In the genomic region with DNA sequence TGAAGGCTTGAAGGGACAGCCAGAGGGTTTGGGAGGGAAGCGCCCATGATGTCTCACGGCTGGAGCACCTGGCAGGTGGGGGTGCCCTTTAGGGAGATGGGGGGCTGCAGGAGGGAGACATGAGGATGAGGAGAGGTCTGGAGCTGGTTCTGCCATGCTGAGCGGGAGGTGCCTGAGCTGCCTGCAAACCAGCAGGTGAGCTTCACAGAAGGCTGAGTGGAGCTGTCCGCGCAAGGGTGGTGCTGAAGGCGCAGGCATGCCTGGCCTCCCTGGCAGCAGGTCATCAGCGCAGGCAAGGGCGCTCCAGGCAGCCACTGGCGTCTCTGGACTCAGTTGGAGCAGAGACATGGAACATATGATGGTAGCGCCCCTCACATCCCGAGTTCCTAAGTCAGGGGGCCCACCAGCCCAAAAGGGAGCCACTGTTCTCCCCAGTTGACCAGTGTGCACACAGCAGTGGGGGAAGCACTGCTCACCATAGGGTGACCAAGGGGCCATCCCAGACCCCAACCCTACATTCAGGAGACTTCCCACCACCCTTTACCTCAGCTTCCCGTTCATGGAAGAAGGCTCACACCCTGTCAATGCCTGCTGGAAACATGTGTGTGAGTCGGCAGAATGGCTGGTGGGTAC, we compare ENCODE assay signal across 10 cellular contexts. TPM values are rescaled to one million over a fixed set of nuclear protein-coding genes. Genes with fewer than 3 reads are reported as not detected.
DNase-seq lines count a peak whose midpoint lies in the region; ATAC-seq, FAIRE-seq and TF ChIP-seq lines count a peak whose summit lies in the region.
"Had no signal": no experiment of that assay in that cellular context is flagged by ENCODE, and none has a peak within 500 bp of the region (broad histone marks: within the 10 kb centered on the region; RNA-seq: fewer than 3 reads in every experiment).

No MANE protein-coding gene starts in this region.

- no peak for FAIRE-seq in urothelium cell line (lab: Jason Lieb, UNC)
- FAIRE-seq: H54 had no signal

- no peaks in the 10 kb centered on the region for H3K79me2 ChIP-seq in osteoblast (ENCODE audit: insufficient read depth, low read length)

- no peaks in the 10 kb centered on the region for H3K4me1 Mint-ChIP-seq in activated naive CD4-positive, alpha-beta T cell treated with anti-CD3 and anti-CD28 coated beads, Interleukin-2, amount 10 ng/mL, durations not matched to agents 7 days and 5 days
- no peaks in the 10 kb centered on the region for H3K4me1 Mint-ChIP-seq in activated CD8-positive, alpha-beta T cell treated with anti-CD3 and anti-CD28 coated beads, Interleukin-2, amount 10 ng/mL, durations not matched to agents 7 days and 5 days (ENCODE audit: low read depth)

- no peak for TF ChIP-seq CTCF in osteoblast (IDR thresholded peaks at IDR 0.05; ENCODE audit: extremely low read depth, low read depth, low read length)
- no peak for TF ChIP-seq CTCF in omental fat pad (IDR thresholded peaks at IDR 0.05)

- no peak overlapping the region for H3K4me2 ChIP-seq in osteoblast (ENCODE audit: insufficient read depth, low read length)

- H3K27ac ChIP-seq in osteoblast (ENCODE audit: low read depth, low read length) = no peak overlapping the region

- no peak overlapping the region for H3K4me3 ChIP-seq in osteoblast (ENCODE audit: insufficient read depth, low read length)

- H3K9me3 Mint-ChIP-seq in activated naive CD4-positive, alpha-beta T cell treated with anti-CD3 and anti-CD28 coated beads, Interleukin-2, amount 10 ng/mL, durations not matched to agents 7 days and 5 days = peaks cover 19% of the 10 kb centered on the region
- H3K9me3 Mint-ChIP-seq in activated CD8-positive, alpha-beta T cell treated with anti-CD3 and anti-CD28 coated beads, Interleukin-2, amount 10 ng/mL, durations not matched to agents 7 days and 5 days (ENCODE audit: insufficient read depth) = peaks cover 10% of the 10 kb centered on the region

- POLR2A ChIA-PET in activated CD8-positive, alpha-beta T cell treated with anti-CD3 and anti-CD28 coated beads, Interleukin-2, amount 10 ng/mL, durations not matched to agents 7 days and 5 days (lab: Charles Lee) = no interaction called here

- H2AFZ ChIP-seq in osteoblast (ENCODE audit: low read length) = no peak overlapping the region

- H3K4me1 ChIP-seq in osteoblast (ENCODE audit: insufficient read depth, low read length) = no peaks in the 10 kb centered on the region

- no peaks in the 10 kb centered on the region for H3K36me3 Mint-ChIP-seq in activated naive CD4-positive, alpha-beta T cell treated with anti-CD3 and anti-CD28 coated beads, Interleukin-2, amount 10 ng/mL, durations not matched to agents 7 days and 5 days
- H3K36me3 Mint-ChIP-seq in activated CD8-positive, alpha-beta T cell treated with anti-CD3 and anti-CD28 coated beads, Interleukin-2, amount 10 ng/mL, durations not matched to agents 7 days and 5 days (ENCODE audit: low read depth) = no peaks in the 10 kb centered on the region

- no peak overlapping the region for H3K4me3 Mint-ChIP-seq in activated naive CD4-positive, alpha-beta T cell treated with anti-CD3 and anti-CD28 coated beads, Interleukin-2, amount 10 ng/mL, durations not matched to agents 7 days and 5 days
- no peak overlapping the region for H3K4me3 Mint-ChIP-seq in activated CD8-positive, alpha-beta T cell treated with anti-CD3 and anti-CD28 coated beads, Interleukin-2, amount 10 ng/mL, durations not matched to agents 7 days and 5 days

- H3K27me3 Mint-ChIP-seq in activated naive CD4-positive, alpha-beta T cell treated with anti-CD3 and anti-CD28 coated beads, Interleukin-2, amount 10 ng/mL, durations not matched to agents 7 days and 5 days = peaks cover 5% of the 10 kb centered on the region
- H3K27me3 Mint-ChIP-seq in activated CD8-positive, alpha-beta T cell treated with anti-CD3 and anti-CD28 coated beads, Interleukin-2, amount 10 ng/mL, durations not matched to agents 7 days and 5 days (ENCODE audit: low read depth) = no peaks in the 10 kb centered on the region

- CTCF ChIA-PET in activated naive CD4-positive, alpha-beta T cell treated with anti-CD3 and anti-CD28 coated beads, Interleukin-2, amount 10 ng/mL, durations not matched to agents 7 days and 5 days (lab: Charles Lee) = interaction anchor here (0.9 kb wide), 2 partner anchors 9 kb away, joined by 3 read pairs; no protein-coding TSS in a partner anchor
- CTCF ChIA-PET in activated CD8-positive, alpha-beta T cell treated with anti-CD3 and anti-CD28 coated beads, Interleukin-2, amount 10 ng/mL, durations not matched to agents 7 days and 5 days (lab: Charles Lee) = no interaction called here

- no peaks in the 10 kb centered on the region for H3K27me3 ChIP-seq in osteoblast (ENCODE audit: insufficient read depth, low read length)

- peak; percentile 69 for DNase-seq in activated naive CD4-positive, alpha-beta T cell treated with anti-CD3 and anti-CD28 coated beads, Interleukin-2, amount 10 ng/mL, durations not matched to agents 7 days and 5 days
- no peak for DNase-seq in activated naive CD4-positive, alpha-beta T cell treated with anti-CD3 and anti-CD28 coated beads, Interleukin-2, amount 50 U/mL, for 16 hours
- peak; percentile 58 for DNase-seq in activated CD8-positive, alpha-beta T cell treated with anti-CD3 and anti-CD28 coated beads, Interleukin-2, amount 10 ng/mL, durations not matched to agents 7 days and 5 days
- peak; percentile 17 for DNase-seq in iris pigment epithelial cell (ENCODE audit: low read depth)
- peak; percentile 50 for DNase-seq in urothelium cell line (ENCODE audit: low spot score)
- DNase-seq in osteoblast (ENCODE audit: insufficient read length, low spot score, missing footprints) = no peak
- DNase-seq in omental fat pad (ENCODE audit: low spot score) = no peak
- DNase-seq: NCI-H2107 had no signal

- H3K27ac Mint-ChIP-seq in activated naive CD4-positive, alpha-beta T cell treated with anti-CD3 and anti-CD28 coated beads, Interleukin-2, amount 10 ng/mL, durations not matched to agents 7 days and 5 days = no peak overlapping the region
- no peak overlapping the region for H3K27ac Mint-ChIP-seq in activated CD8-positive, alpha-beta T cell treated with anti-CD3 and anti-CD28 coated beads, Interleukin-2, amount 10 ng/mL, durations not matched to agents 7 days and 5 days

- ATAC-seq in activated CD8-positive, alpha-beta T cell treated with anti-CD3 and anti-CD28 coated beads, Interleukin-2, amount 10 ng/mL, durations not matched to agents 7 days and 5 days = peak; percentile 53
- ATAC-seq in omental fat pad (ENCODE audit: low FRiP score) (no peak), GM21825 (IDR thresholded peaks at IDR 0.05; ENCODE audit: unreplicated experiment) (no peak)

- no peaks in the 10 kb centered on the region for H3K9me3 ChIP-seq in osteoblast (ENCODE audit: low read depth, low read length)

- H4K20me1 ChIP-seq in osteoblast (ENCODE audit: insufficient read depth, low read length) = no peaks in the 10 kb centered on the region

- H3K36me3 ChIP-seq in osteoblast (ENCODE audit: insufficient read depth, low read length) = no peaks in the 10 kb centered on the region

RNA-seq across cellular contexts. Expression of a gene that starts 25.8 kb away (rescaled TPM):
- total RNA-seq in activated CD8-positive, alpha-beta T cell treated with anti-CD3 and anti-CD28 coated beads, Interleukin-2, amount 10 ng/mL, durations not matched to agents 7 days and 5 days = not detected
- total RNA-seq in osteoblast = 1.1 and 1.5 TPM in 2 replicates
- total RNA-seq in omental fat pad = 10 to 100 TPM in 2 of 4 donors, 1 to 10 TPM in 2; 3.2 to 13.3 (median 10.0) TPM

Comparison
In these comparisons a context has a peak if more than half of its experiments do, and no peak if none do; other contexts are left out.
1. DNase-seq: peak in activated naive CD4-positive, alpha-beta T cell treated with anti-CD3 and anti-CD28 coated beads, Interleukin-2, amount 10 ng/mL, durations not matched to agents 7 days and 5 days (single experiment), activated CD8-positive, alpha-beta T cell treated with anti-CD3 and anti-CD28 coated beads, Interleukin-2, amount 10 ng/mL, durations not matched to agents 7 days and 5 days (single experiment), iris pigment epithelial cell (single experiment) and urothelium cell line (single experiment); none in activated naive CD4-positive, alpha-beta T cell treated with anti-CD3 and anti-CD28 coated beads, Interleukin-2, amount 50 U/mL, for 16 hours (single experiment), osteoblast (single experiment) and omental fat pad (single experiment).